23 cellular contexts compared by ENCODE assay signal in genomic region chr17:36791961-36792475, GRCh38.
"Had no signal": no experiment of that assay in that cellular context is flagged by ENCODE, and none has a peak within 500 bp of the region (broad histone marks: within the 10 kb centered on the region; RNA-seq: fewer than 3 reads in every experiment).

No MANE protein-coding gene starts in this region.

- H3K4me3 ChIP-seq: colonic mucosa, esophagus squamous epithelium, gastrocnemius medialis, ovary, thyroid gland had no signal

- H3K27ac ChIP-seq: colonic mucosa, esophagus squamous epithelium, gastrocnemius medialis, ovary, thyroid gland, VCaP had no signal

- H3K4me1 ChIP-seq: colonic mucosa, esophagus squamous epithelium, gastrocnemius medialis, thyroid gland had no signal

- FAIRE-seq: bronchial epithelial cell, islet of Langerhans had no signal

- H3K36me3 ChIP-seq: colonic mucosa, esophagus squamous epithelium, gastrocnemius medialis, ovary, thyroid gland had no signal

- ATAC-seq: activated T-helper 17 cell treated with anti-CD3 and anti-CD28 coated beads, Interleukin-2, amount 50 U/mL, for 72 hours; gastrocnemius medialis; left cardiac atrium; right cardiac atrium had no signal

- DNase-seq: activated CD4-positive, alpha-beta T cell treated with anti-CD3 and anti-CD28 coated beads, Interleukin-2, amount 50 U/mL, for 4 hours; activated CD8-positive, alpha-beta memory T cell treated with anti-CD3 and anti-CD28 coated beads for 24 hours; activated CD8-positive, alpha-beta memory T cell treated with anti-CD3 and anti-CD28 coated beads, Interleukin-2, amount 50 U/mL, for 4 hours; activated naive CD4-positive, alpha-beta T cell; activated naive CD8-positive, alpha-beta T cell treated with anti-CD3 and anti-CD28 coated beads for 36 hours; activated T-cell treated with anti-CD3 and anti-CD28 coated beads, Interleukin-2, amount 50 U/mL, for 24 hours; colonic mucosa; esophagus squamous epithelium; gastrocnemius medialis; hippocampal formation; left cardiac atrium; mesenchymal stem cell; naive B cell; ovary; right cardiac atrium; stimulated activated CD4-positive, alpha-beta T cell treated with anti-CD3 and anti-CD28 coated beads, Interleukin-12 subunit alpha, Interleukin-12 subunit beta, amount 100 ng/mL, for 4 hours; stimulated activated CD4-positive, alpha-beta T cell treated with anti-CD3 and anti-CD28 coated beads, Interleukin-4, amount 100 ng/mL, for 4 hours; substantia nigra; thyroid gland had no signal

- H3K27me3 ChIP-seq: colonic mucosa, ovary, thyroid gland had no signal

- H3K9me3 ChIP-seq: colonic mucosa, esophagus squamous epithelium, gastrocnemius medialis, ovary, thyroid gland had no signal
